In genomic region chr12:79945455-79945854, GRCh38 we compare ENCODE assay signal across 1 cellular context.
TF ChIP-seq lines count a peak whose summit lies in the region.

No MANE protein-coding gene starts in this region.

TF ChIP-seq in K562, 482 proteins besides CTCF, POLR2A, EP300 and RAD21:
- TF ChIP-seq SRSF9 (IDR thresholded peaks at IDR 0.05; ENCODE audit: borderline replicate concordance, low read depth, low read length) (no peak), ZNF431 (CRISPR knock-in tag; IDR thresholded peaks at IDR 0.05) (no peak), ZNF121 (CRISPR knock-in tag; conservative IDR thresholded peaks at IDR 0.05) (no peak), ZNF395 (CRISPR knock-in tag; IDR thresholded peaks at IDR 0.05) (no peak), ZNF134 (CRISPR knock-in tag; conservative IDR thresholded peaks at IDR 0.05) (no peak), SP2 (IDR thresholded peaks at IDR 0.05; ENCODE audit: extremely low read depth, low read depth, low read length, poor library complexity, severe bottlenecking) (no peak), MLX (CRISPR knock-in tag; conservative IDR thresholded peaks at IDR 0.05) (no peak), E2F6 (IDR thresholded peaks at IDR 0.05; ENCODE audit: borderline replicate concordance in 1 of 2, extremely low read depth in 1 of 2, insufficient read depth in 1 of 2, insufficient read length in 1 of 2, low read depth in 1 of 2, low read length in 1 of 2, poor library complexity in 1 of 2, severe bottlenecking in 1 of 2) (no peak), E2F3 (CRISPR knock-in tag; IDR thresholded peaks at IDR 0.05) (no peak), ETS2 (tag; IDR thresholded peaks at IDR 0.05; ENCODE audit: borderline replicate concordance, poor library complexity, severe bottlenecking) (no peak), BRD9 (IDR thresholded peaks at IDR 0.05; ENCODE audit: low read depth, partially characterized antibody) (no peak), CREM (IDR thresholded peaks at IDR 0.05; ENCODE audit: low read depth) (no peak), SFPQ (IDR thresholded peaks at IDR 0.05; ENCODE audit: low read depth, low read length) (no peak), ZBTB33 (CRISPR knock-in tag; IDR thresholded peaks at IDR 0.05) (no peak), ZNF511 (CRISPR knock-in tag; IDR thresholded peaks at IDR 0.05) (no peak)
- TF ChIP-seq, protein P1, sequence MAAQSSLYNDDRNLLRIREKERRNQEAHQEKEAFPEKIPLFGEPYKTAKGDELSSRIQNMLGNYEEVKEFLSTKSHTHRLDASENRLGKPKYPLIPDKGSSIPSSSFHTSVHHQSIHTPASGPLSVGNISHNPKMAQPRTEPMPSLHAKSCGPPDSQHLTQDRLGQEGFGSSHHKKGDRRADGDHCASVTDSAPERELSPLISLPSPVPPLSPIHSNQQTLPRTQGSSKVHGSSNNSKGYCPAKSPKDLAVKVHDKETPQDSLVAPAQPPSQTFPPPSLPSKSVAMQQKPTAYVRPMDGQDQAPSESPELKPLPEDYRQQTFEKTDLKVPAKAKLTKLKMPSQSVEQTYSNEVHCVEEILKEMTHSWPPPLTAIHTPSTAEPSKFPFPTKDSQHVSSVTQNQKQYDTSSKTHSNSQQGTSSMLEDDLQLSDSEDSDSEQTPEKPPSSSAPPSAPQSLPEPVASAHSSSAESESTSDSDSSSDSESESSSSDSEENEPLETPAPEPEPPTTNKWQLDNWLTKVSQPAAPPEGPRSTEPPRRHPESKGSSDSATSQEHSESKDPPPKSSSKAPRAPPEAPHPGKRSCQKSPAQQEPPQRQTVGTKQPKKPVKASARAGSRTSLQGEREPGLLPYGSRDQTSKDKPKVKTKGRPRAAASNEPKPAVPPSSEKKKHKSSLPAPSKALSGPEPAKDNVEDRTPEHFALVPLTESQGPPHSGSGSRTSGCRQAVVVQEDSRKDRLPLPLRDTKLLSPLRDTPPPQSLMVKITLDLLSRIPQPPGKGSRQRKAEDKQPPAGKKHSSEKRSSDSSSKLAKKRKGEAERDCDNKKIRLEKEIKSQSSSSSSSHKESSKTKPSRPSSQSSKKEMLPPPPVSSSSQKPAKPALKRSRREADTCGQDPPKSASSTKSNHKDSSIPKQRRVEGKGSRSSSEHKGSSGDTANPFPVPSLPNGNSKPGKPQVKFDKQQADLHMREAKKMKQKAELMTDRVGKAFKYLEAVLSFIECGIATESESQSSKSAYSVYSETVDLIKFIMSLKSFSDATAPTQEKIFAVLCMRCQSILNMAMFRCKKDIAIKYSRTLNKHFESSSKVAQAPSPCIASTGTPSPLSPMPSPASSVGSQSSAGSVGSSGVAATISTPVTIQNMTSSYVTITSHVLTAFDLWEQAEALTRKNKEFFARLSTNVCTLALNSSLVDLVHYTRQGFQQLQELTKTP (IDR thresholded peaks at IDR 0.05; ENCODE audit: low read depth in 1 of 2, partially characterized antibody in 2 of 2), result no peak
- TF ChIP-seq, protein P2, sequence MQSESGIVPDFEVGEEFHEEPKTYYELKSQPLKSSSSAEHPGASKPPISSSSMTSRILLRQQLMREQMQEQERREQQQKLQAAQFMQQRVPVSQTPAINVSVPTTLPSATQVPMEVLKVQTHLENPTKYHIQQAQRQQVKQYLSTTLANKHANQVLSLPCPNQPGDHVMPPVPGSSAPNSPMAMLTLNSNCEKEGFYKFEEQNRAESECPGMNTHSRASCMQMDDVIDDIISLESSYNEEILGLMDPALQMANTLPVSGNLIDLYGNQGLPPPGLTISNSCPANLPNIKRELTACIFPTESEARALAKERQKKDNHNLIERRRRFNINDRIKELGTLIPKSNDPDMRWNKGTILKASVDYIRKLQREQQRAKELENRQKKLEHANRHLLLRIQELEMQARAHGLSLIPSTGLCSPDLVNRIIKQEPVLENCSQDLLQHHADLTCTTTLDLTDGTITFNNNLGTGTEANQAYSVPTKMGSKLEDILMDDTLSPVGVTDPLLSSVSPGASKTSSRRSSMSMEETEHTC (IDR thresholded peaks at IDR 0.05), result no peak
- TF ChIP-seq, protein P3, sequence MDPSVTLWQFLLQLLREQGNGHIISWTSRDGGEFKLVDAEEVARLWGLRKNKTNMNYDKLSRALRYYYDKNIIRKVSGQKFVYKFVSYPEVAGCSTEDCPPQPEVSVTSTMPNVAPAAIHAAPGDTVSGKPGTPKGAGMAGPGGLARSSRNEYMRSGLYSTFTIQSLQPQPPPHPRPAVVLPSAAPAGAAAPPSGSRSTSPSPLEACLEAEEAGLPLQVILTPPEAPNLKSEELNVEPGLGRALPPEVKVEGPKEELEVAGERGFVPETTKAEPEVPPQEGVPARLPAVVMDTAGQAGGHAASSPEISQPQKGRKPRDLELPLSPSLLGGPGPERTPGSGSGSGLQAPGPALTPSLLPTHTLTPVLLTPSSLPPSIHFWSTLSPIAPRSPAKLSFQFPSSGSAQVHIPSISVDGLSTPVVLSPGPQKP (CRISPR knock-in tag; IDR thresholded peaks at IDR 0.05), result no peak
- TF ChIP-seq, protein P4, sequence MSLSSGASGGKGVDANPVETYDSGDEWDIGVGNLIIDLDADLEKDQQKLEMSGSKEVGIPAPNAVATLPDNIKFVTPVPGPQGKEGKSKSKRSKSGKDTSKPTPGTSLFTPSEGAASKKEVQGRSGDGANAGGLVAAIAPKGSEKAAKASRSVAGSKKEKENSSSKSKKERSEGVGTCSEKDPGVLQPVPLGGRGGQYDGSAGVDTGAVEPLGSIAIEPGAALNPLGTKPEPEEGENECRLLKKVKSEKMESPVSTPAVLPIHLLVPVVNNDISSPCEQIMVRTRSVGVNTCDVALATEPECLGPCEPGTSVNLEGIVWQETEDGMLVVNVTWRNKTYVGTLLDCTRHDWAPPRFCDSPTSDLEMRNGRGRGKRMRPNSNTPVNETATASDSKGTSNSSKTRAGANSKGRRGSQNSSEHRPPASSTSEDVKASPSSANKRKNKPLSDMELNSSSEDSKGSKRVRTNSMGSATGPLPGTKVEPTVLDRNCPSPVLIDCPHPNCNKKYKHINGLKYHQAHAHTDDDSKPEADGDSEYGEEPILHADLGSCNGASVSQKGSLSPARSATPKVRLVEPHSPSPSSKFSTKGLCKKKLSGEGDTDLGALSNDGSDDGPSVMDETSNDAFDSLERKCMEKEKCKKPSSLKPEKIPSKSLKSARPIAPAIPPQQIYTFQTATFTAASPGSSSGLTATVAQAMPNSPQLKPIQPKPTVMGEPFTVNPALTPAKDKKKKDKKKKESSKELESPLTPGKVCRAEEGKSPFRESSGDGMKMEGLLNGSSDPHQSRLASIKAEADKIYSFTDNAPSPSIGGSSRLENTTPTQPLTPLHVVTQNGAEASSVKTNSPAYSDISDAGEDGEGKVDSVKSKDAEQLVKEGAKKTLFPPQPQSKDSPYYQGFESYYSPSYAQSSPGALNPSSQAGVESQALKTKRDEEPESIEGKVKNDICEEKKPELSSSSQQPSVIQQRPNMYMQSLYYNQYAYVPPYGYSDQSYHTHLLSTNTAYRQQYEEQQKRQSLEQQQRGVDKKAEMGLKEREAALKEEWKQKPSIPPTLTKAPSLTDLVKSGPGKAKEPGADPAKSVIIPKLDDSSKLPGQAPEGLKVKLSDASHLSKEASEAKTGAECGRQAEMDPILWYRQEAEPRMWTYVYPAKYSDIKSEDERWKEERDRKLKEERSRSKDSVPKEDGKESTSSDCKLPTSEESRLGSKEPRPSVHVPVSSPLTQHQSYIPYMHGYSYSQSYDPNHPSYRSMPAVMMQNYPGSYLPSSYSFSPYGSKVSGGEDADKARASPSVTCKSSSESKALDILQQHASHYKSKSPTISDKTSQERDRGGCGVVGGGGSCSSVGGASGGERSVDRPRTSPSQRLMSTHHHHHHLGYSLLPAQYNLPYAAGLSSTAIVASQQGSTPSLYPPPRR (CRISPR knock-in tag; IDR thresholded peaks at IDR 0.05; ENCODE audit: borderline replicate concordance), result no peak
